11 cellular contexts compared by ENCODE assay signal in the genomic region with DNA sequence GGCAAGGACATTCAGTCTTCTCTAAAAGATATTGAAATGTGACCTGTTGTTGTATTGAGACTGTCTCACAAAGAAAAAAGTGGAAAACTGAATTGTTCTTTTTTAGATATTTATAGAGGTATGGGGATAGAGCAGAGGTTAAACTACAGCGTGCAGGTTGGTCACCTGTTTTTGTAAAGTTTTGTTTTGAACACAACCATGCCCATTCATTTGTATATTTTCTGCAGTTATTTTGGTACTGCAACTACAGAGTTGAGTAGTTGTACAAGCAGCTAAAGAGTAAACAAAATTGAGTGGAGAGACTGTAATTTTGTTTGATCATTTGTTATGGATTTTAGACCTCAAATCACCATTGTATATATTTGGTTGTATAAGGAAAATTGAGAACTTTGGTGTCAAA. TPM values are rescaled to one million over a fixed set of nuclear protein-coding genes. Genes with fewer than 3 reads are reported as not detected.
DNase-seq lines count a peak whose midpoint lies in the region; ATAC-seq and TF ChIP-seq lines count a peak whose summit lies in the region.
"Had no signal": no experiment of that assay in that cellular context is flagged by ENCODE, and none has a peak within 500 bp of the region (broad histone marks: within the 10 kb centered on the region; RNA-seq: fewer than 3 reads in every experiment).

No MANE protein-coding gene starts in this region.

- no peaks in the 10 kb centered on the region for H3K9me3 Mint-ChIP-seq in type B pancreatic cell
- H3K9me3 Mint-ChIP-seq: CD8-positive, alpha-beta memory T cell had no signal

- TF ChIP-seq CTCF in type B pancreatic cell (conservative IDR thresholded peaks at IDR 0.05) = no peak

- H3K27me3 Mint-ChIP-seq in type B pancreatic cell = no peaks in the 10 kb centered on the region
- H3K27me3 Mint-ChIP-seq: CD8-positive, alpha-beta memory T cell had no signal

- H3K36me3 Mint-ChIP-seq in type B pancreatic cell = peaks cover 16% of the 10 kb centered on the region

- ATAC-seq in GM18508 (IDR thresholded peaks at IDR 0.05; ENCODE audit: insufficient read depth, unreplicated experiment) = peak; percentile 68
- ATAC-seq in GM19397 (IDR thresholded peaks at IDR 0.05; ENCODE audit: unreplicated experiment) = peak; percentile 81
- ATAC-seq in HG02840 (IDR thresholded peaks at IDR 0.05; ENCODE audit: low FRiP score, unreplicated experiment) = peak; percentile 89
- ATAC-seq in HG03558 (IDR thresholded peaks at IDR 0.05; ENCODE audit: extremely low read depth, unreplicated experiment) = peak; percentile 79

- peaks cover 6% of the 10 kb centered on the region for H3K4me1 Mint-ChIP-seq in type B pancreatic cell (ENCODE audit: unreplicated experiment)

- H3K4me3 Mint-ChIP-seq in type B pancreatic cell = no peak overlapping the region
- H3K4me3 Mint-ChIP-seq: CD8-positive, alpha-beta memory T cell had no signal

- H3K27ac Mint-ChIP-seq in type B pancreatic cell = no peak overlapping the region

- DNase-seq in type B pancreatic cell (ENCODE audit: extremely low spot score, unreplicated experiment) = no peak
- no peak for DNase-seq in DMS79 treated with DMSO at 0.1 percent for 48 hours (lab: John Stamatoyannopoulos, UW)
- DNase-seq in iPS-NIHi11 (ENCODE audit: low spot score) = no peak
- DNase-seq in NCI-H2227 (lab: John Stamatoyannopoulos, UW; ENCODE audit: unreplicated experiment) = no peak
- DNase-seq: aorta; CD8-positive, alpha-beta memory T cell; NCI-H748 treated with DMSO at 0.1 percent for 48 hours had no signal

RNA-seq across cellular contexts. Expression of gene EED, which starts 11.3 kb away (rescaled TPM):
- 35.3 and 44.7 TPM in 2 replicates for total RNA-seq in type B pancreatic cell (ENCODE audit: low replicate concordance)

RNA-seq across cellular contexts. Expression of gene HIKESHI, which starts 46.1 kb away (rescaled TPM):
- total RNA-seq in type B pancreatic cell (ENCODE audit: low replicate concordance) = 29.9 and 40.4 TPM in 2 replicates
